ENCODE assay signal across 1 cellular context in the genomic region with DNA sequence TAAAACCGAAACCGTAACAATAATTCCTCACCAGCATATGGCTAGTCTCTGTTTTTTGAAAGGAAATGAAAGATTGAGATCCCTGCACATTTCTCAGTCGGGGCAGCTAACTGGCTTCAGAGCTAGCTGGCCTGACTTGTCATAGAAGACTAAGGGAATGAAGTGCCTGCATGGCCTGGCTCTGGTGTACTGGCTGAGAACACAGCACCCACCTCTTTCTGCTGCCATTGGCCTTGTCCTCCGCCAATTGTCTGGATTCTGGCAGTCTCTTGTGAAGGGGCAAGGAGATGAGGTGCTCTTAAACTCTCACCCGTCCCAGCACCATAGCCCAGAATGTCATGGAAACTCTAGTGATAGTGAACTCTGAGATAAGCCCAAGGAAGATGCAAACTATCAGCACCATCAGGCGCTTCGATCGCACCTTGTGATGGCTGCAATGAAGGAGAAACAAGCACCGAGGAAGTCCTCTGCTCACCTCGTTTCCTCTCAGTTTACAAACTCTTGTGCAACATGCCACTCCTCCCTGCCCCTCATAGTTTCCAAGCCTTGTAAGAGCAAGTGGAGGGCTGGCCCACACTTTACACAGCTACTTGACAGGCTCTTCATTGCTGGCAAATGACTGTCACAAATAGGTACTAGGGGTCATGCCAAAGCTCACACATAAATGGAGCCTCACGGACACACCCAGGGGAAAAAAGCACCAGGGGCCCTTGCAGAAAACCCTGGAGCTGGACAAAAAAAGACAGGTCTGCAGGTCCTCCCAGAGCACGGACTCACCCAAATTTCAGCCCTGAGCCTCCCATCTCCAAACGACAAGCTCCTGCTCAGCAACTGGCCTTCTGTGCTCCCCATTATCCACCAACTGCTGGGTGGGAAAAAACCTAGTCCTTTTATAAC.
TF ChIP-seq lines count a peak whose summit lies in the region.

No MANE protein-coding gene starts in this region.

TF ChIP-seq in WTC11, 78 proteins besides CTCF, POLR2A, EP300 and RAD21 (continued from another document):
- TF ChIP-seq, protein P1, sequence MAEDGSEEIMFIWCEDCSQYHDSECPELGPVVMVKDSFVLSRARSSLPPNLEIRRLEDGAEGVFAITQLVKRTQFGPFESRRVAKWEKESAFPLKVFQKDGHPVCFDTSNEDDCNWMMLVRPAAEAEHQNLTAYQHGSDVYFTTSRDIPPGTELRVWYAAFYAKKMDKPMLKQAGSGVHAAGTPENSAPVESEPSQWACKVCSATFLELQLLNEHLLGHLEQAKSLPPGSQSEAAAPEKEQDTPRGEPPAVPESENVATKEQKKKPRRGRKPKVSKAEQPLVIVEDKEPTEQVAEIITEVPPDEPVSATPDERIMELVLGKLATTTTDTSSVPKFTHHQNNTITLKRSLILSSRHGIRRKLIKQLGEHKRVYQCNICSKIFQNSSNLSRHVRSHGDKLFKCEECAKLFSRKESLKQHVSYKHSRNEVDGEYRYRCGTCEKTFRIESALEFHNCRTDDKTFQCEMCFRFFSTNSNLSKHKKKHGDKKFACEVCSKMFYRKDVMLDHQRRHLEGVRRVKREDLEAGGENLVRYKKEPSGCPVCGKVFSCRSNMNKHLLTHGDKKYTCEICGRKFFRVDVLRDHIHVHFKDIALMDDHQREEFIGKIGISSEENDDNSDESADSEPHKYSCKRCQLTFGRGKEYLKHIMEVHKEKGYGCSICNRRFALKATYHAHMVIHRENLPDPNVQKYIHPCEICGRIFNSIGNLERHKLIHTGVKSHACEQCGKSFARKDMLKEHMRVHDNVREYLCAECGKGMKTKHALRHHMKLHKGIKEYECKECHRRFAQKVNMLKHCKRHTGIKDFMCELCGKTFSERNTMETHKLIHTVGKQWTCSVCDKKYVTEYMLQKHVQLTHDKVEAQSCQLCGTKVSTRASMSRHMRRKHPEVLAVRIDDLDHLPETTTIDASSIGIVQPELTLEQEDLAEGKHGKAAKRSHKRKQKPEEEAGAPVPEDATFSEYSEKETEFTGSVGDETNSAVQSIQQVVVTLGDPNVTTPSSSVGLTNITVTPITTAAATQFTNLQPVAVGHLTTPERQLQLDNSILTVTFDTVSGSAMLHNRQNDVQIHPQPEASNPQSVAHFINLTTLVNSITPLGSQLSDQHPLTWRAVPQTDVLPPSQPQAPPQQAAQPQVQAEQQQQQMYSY (CRISPR knock-in tag; IDR thresholded peaks at IDR 0.05): no peak
- TF ChIP-seq PRRX2 (CRISPR knock-in tag; IDR thresholded peaks at IDR 0.05): no peak
